ENCODE assay signal across 17 cellular contexts in genomic region chr14:88063807-88064206, GRCh38. TPM values are rescaled to one million over a fixed set of nuclear protein-coding genes. Genes with fewer than 3 reads are reported as not detected.
"Had no signal": no experiment of that assay in that cellular context is flagged by ENCODE, and none has a peak within 500 bp of the region (broad histone marks: within the 10 kb centered on the region; RNA-seq: fewer than 3 reads in every experiment).

No MANE protein-coding gene starts in this region.

- H3K9me3 ChIP-seq: thoracic aorta had no signal

- H3K27me3 ChIP-seq: brain microvascular endothelial cell had no signal

- H3K27ac ChIP-seq: brain microvascular endothelial cell, thoracic aorta had no signal

- H3K36me3 ChIP-seq: brain microvascular endothelial cell, thoracic aorta had no signal

- DNase-seq: activated CD4-positive, alpha-beta memory T cell treated with anti-CD3 and anti-CD28 coated beads, Interleukin-2, amount 10 ng/mL, durations not matched to agents 7 days and 5 days; activated CD4-positive, alpha-beta T cell treated with anti-CD3 and anti-CD28 coated beads for 1 hour; activated gamma-delta T cell treated with Interleukin-2 at 50 U/mL for 16 hours; activated naive CD8-positive, alpha-beta T cell treated with anti-CD3 and anti-CD28 coated beads for 36 hours; activated T-cell treated with anti-CD3 and anti-CD28 coated beads, Interleukin-2, amount 50 U/mL, for 72 hours; brain microvascular endothelial cell; cerebellar nuclear complex; hypothalamus; kidney glomerular epithelial cell; mesendoderm; stimulated activated CD4-positive, alpha-beta T cell treated with anti-CD3 and anti-CD28 coated beads, Interleukin-4, amount 100 ng/mL, for 1 hour; stimulated activated CD8-positive, alpha-beta memory T cell treated with anti-CD3 and anti-CD28 coated beads, Interleukin-4, amount 100 ng/mL, for 48 hours; stimulated activated naive CD8-positive, alpha-beta T cell treated with anti-CD3 and anti-CD28 coated beads, Interleukin-15, amount 100 ng/mL, for 72 hours had no signal

- H3K4me3 ChIP-seq: thoracic aorta had no signal

RNA-seq across cellular contexts. Expression of gene GPR65, which starts 58.9 kb away (rescaled TPM):
- total RNA-seq: epithelial cell of proximal tubule, glomerular endothelial cell, osteocyte had no signal
